ENCODE assay signal across 18 cellular contexts in the genomic region with DNA sequence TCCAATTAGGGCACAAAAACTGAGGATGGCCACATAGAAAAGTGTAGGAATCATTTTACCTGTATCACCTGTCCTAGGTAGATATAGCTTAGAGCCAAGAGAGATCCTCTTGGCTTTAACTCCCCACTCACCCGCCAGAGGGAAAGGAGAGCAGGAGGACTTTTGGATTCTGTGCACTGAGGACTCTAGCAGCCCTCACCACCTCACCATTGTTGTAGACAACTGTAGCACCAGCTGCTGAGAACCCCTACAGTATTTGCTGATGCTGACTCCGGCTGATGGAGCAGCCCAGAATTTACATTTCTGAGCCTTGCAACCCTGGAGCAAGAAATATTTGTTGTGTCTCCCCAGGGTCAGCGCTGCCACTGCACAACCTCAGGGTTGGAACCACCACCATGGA.
A peak's percentile ranks its signal among the peaks of the same experiment; 100 is the strongest.
DNase-seq lines count a peak whose midpoint lies in the region; ATAC-seq and TF ChIP-seq lines count a peak whose summit lies in the region.
"Had no signal": no experiment of that assay in that cellular context is flagged by ENCODE, and none has a peak within 500 bp of the region (broad histone marks: within the 10 kb centered on the region; RNA-seq: fewer than 3 reads in every experiment).

No MANE protein-coding gene starts in this region.

- POLR2A ChIA-PET in WTC11 (lab: Charles Lee) = no interaction called here

- CTCF ChIA-PET in WTC11 (lab: Charles Lee) = no interaction called here

- H2AFZ ChIP-seq in neuronal stem cell (ENCODE audit: low read length) = no peak overlapping the region

- no peak overlapping the region for H4K8ac ChIP-seq in neuronal stem cell (ENCODE audit: low read depth, low read length)

- WGBS in neuronal stem cell (ENCODE audit: extremely low coverage in 2 of 2, insufficient read length in 2 of 2, insufficient replicate concordance in 1 of 2), 2 donors = no CpG with 5 or more reads among the region's 3 CpGs

- H3K4me3 Mint-ChIP-seq in WTC11 = no peak overlapping the region
- H3K4me3 Mint-ChIP-seq: B cell; CD4-positive, alpha-beta T cell; CD8-positive, alpha-beta T cell had no signal

- no peak for TF ChIP-seq CTCF in WTC11 (IDR thresholded peaks at IDR 0.05)

- peak; percentile 65 for ATAC-seq in WTC11
- ATAC-seq in GM19463 (IDR thresholded peaks at IDR 0.05; ENCODE audit: unreplicated experiment) = no peak
- ATAC-seq: A549; CD8-positive, alpha-beta T cell had no signal

- H3K4me2 ChIP-seq in neuronal stem cell (ENCODE audit: insufficient read depth, low read length, poor library complexity, severe bottlenecking) = no peak overlapping the region
- H3K4me2 ChIP-seq: A549; BLaER1 treated with 17β-estradiol and CSF1 and Interleukin-3, amounts not matched to agents 10 nM and 100 nM had no signal

- no peak overlapping the region for H3K9ac ChIP-seq in neuronal stem cell (ENCODE audit: low read depth, low read length, poor library complexity)
- H3K9ac ChIP-seq: BLaER1 treated with 17β-estradiol and CSF1 and Interleukin-3, amounts not matched to agents 10 nM and 100 nM had no signal

- H3K4me1 ChIP-seq in neuronal stem cell (ENCODE audit: control insufficient read depth in 2 of 2, insufficient read depth in 1 of 2, low read depth in 1 of 2, low read length in 2 of 2) = no peaks in the 10 kb centered on the region
- H3K4me1 ChIP-seq: A549; BLaER1 treated with 17β-estradiol and CSF1 and Interleukin-3, amounts not matched to agents 10 nM and 100 nM; Caco-2 had no signal

- no peak overlapping the region for H2BK15ac ChIP-seq in neuronal stem cell (ENCODE audit: low read length)

- no peak overlapping the region for H2BK120ac ChIP-seq in neuronal stem cell (ENCODE audit: low read depth, low read length)

- peak overlapping the region; percentile 48 for H3K18ac ChIP-seq in neuronal stem cell (ENCODE audit: low read length)

- no peak overlapping the region for H2BK12ac ChIP-seq in neuronal stem cell (ENCODE audit: low read length)

- H3K9me3 Mint-ChIP-seq in WTC11 = peaks cover 4% of the 10 kb centered on the region; the same call in 1 of the 2 replicates

- H3K9me3 ChIP-seq in neuronal stem cell (replicated peaks in 1 of 2; ENCODE audit: control insufficient read depth in 2 of 2, insufficient read depth in 1 of 2, low read depth in 1 of 2, low read length in 2 of 2) = no peaks in the 10 kb centered on the region
- H3K9me3 ChIP-seq: A549; BLaER1 treated with 17β-estradiol and CSF1 and Interleukin-3, amounts not matched to agents 10 nM and 100 nM; Caco-2 had no signal

- no peaks in the 10 kb centered on the region for H3K4me1 Mint-ChIP-seq in WTC11
- H3K4me1 Mint-ChIP-seq: B cell had no signal

- no peaks in the 10 kb centered on the region for H3K79me1 ChIP-seq in neuronal stem cell (ENCODE audit: low read depth, low read length)

- no peak overlapping the region for H3K4ac ChIP-seq in neuronal stem cell (ENCODE audit: low read length)

- H3K23ac ChIP-seq in neuronal stem cell (ENCODE audit: low read depth, low read length, poor library complexity) = no peak overlapping the region

- H3K4me3 ChIP-seq in neuronal stem cell (ENCODE audit: low read length in 2 of 2) = no peak overlapping the region
- H3K4me3 ChIP-seq: A549; BLaER1 treated with 17β-estradiol and CSF1 and Interleukin-3, amounts not matched to agents 10 nM and 100 nM had no signal

- H4K91ac ChIP-seq in neuronal stem cell (ENCODE audit: low read depth, low read length, poor library complexity) = no peak overlapping the region

- 0 out of 2 replicates have a peak, but pooled peaks cover 3% of the 10 kb centered on the region for H3K36me3 Mint-ChIP-seq in WTC11
- H3K36me3 Mint-ChIP-seq: CD8-positive, alpha-beta T cell had no signal

- no peaks in the 10 kb centered on the region for H3K27me3 ChIP-seq in neuronal stem cell (ENCODE audit: control insufficient read depth in 3 of 3, insufficient read depth in 3 of 3, low read depth in 1 of 3, low read length in 3 of 3)
- H3K27me3 ChIP-seq: BLaER1 treated with 17β-estradiol and CSF1 and Interleukin-3, amounts not matched to agents 10 nM and 100 nM had no signal

- H3K14ac ChIP-seq in neuronal stem cell (ENCODE audit: low read length) = no peak overlapping the region

- no peak overlapping the region for H2BK5ac ChIP-seq in neuronal stem cell (ENCODE audit: low read length)

- peak; percentile 24 for DNase-seq in DMS53 (lab: John Stamatoyannopoulos, UW)
- DNase-seq in DMS53 treated with DMSO at 0.1 percent for 48 hours (lab: John Stamatoyannopoulos, UW; ENCODE audit: unreplicated experiment) = no peak
- DNase-seq in WTC11 (ENCODE audit: low spot score) = no peak
- DNase-seq in neuronal stem cell (ENCODE audit: low spot score) = no peak
- no peak for DNase-seq in germinal center (ENCODE audit: low spot score)
- DNase-seq: AML-193; Caco-2; Calu3; CD4-positive, alpha-beta T cell; CD8-positive, alpha-beta T cell; DMS79 treated with DMSO at 0.1 percent for 48 hours; GF-D8 had no signal

- no peaks in the 10 kb centered on the region for H3K36me3 ChIP-seq in neuronal stem cell (replicated peaks in 1 of 2; ENCODE audit: control insufficient read depth in 2 of 2, insufficient read depth in 2 of 2, low read length in 2 of 2)
- H3K36me3 ChIP-seq: BLaER1 treated with 17β-estradiol and CSF1 and Interleukin-3, amounts not matched to agents 10 nM and 100 nM had no signal

- no peak overlapping the region for H3K27ac ChIP-seq in neuronal stem cell (replicated peaks; ENCODE audit: low read length)
- H3K27ac ChIP-seq: 22Rv1; A549; BLaER1 treated with 17β-estradiol and CSF1 and Interleukin-3, amounts not matched to agents 10 nM and 100 nM; C4-2B had no signal

- H3K27ac Mint-ChIP-seq in WTC11 = no peak overlapping the region
- H3K27ac Mint-ChIP-seq: B cell; CD4-positive, alpha-beta T cell; CD8-positive, alpha-beta T cell had no signal

- H3K27me3 Mint-ChIP-seq in WTC11 (ENCODE audit: low read depth) = no peaks in the 10 kb centered on the region; the same call in 1 of the 2 replicates
- H3K27me3 Mint-ChIP-seq: B cell; CD4-positive, alpha-beta T cell had no signal

- H2AK5ac ChIP-seq in neuronal stem cell (ENCODE audit: low read depth, low read length) = no peak overlapping the region

TF ChIP-seq in WTC11, 78 proteins besides CTCF, POLR2A, EP300 and RAD21 (continues in another document):
- TF ChIP-seq ELF4 (CRISPR knock-in tag; IDR thresholded peaks at IDR 0.05; ENCODE audit: low read depth) (no peak), EMX1 (CRISPR knock-in tag; IDR thresholded peaks at IDR 0.05) (no peak), FOXK1 (CRISPR knock-in tag; IDR thresholded peaks at IDR 0.05) (no peak), ESRRA (CRISPR knock-in tag; IDR thresholded peaks at IDR 0.05; ENCODE audit: borderline replicate concordance) (no peak), PRRX2 (CRISPR knock-in tag; IDR thresholded peaks at IDR 0.05) (no peak), OVOL2 (CRISPR knock-in tag; IDR thresholded peaks at IDR 0.05; ENCODE audit: borderline replicate concordance) (no peak), ZNF232 (CRISPR knock-in tag; IDR thresholded peaks at IDR 0.05) (no peak), ZNF138 (CRISPR knock-in tag; conservative IDR thresholded peaks at IDR 0.05) (no peak), ZNF263 (CRISPR knock-in tag; IDR thresholded peaks at IDR 0.05; ENCODE audit: low read depth) (no peak), ZNF121 (CRISPR knock-in tag; IDR thresholded peaks at IDR 0.05) (no peak), NR1H2 (CRISPR knock-in tag; IDR thresholded peaks at IDR 0.05) (no peak), NR2C2 (CRISPR knock-in tag; IDR thresholded peaks at IDR 0.05) (no peak)
- TF ChIP-seq, protein P1, sequence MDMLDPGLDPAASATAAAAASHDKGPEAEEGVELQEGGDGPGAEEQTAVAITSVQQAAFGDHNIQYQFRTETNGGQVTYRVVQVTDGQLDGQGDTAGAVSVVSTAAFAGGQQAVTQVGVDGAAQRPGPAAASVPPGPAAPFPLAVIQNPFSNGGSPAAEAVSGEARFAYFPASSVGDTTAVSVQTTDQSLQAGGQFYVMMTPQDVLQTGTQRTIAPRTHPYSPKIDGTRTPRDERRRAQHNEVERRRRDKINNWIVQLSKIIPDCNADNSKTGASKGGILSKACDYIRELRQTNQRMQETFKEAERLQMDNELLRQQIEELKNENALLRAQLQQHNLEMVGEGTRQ (CRISPR knock-in tag; IDR thresholded peaks at IDR 0.05) = no peak
- TF ChIP-seq, protein P2, sequence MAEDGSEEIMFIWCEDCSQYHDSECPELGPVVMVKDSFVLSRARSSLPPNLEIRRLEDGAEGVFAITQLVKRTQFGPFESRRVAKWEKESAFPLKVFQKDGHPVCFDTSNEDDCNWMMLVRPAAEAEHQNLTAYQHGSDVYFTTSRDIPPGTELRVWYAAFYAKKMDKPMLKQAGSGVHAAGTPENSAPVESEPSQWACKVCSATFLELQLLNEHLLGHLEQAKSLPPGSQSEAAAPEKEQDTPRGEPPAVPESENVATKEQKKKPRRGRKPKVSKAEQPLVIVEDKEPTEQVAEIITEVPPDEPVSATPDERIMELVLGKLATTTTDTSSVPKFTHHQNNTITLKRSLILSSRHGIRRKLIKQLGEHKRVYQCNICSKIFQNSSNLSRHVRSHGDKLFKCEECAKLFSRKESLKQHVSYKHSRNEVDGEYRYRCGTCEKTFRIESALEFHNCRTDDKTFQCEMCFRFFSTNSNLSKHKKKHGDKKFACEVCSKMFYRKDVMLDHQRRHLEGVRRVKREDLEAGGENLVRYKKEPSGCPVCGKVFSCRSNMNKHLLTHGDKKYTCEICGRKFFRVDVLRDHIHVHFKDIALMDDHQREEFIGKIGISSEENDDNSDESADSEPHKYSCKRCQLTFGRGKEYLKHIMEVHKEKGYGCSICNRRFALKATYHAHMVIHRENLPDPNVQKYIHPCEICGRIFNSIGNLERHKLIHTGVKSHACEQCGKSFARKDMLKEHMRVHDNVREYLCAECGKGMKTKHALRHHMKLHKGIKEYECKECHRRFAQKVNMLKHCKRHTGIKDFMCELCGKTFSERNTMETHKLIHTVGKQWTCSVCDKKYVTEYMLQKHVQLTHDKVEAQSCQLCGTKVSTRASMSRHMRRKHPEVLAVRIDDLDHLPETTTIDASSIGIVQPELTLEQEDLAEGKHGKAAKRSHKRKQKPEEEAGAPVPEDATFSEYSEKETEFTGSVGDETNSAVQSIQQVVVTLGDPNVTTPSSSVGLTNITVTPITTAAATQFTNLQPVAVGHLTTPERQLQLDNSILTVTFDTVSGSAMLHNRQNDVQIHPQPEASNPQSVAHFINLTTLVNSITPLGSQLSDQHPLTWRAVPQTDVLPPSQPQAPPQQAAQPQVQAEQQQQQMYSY (CRISPR knock-in tag; IDR thresholded peaks at IDR 0.05) = no peak
- TF ChIP-seq, protein P3, sequence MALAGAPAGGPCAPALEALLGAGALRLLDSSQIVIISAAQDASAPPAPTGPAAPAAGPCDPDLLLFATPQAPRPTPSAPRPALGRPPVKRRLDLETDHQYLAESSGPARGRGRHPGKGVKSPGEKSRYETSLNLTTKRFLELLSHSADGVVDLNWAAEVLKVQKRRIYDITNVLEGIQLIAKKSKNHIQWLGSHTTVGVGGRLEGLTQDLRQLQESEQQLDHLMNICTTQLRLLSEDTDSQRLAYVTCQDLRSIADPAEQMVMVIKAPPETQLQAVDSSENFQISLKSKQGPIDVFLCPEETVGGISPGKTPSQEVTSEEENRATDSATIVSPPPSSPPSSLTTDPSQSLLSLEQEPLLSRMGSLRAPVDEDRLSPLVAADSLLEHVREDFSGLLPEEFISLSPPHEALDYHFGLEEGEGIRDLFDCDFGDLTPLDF (CRISPR knock-in tag; IDR thresholded peaks at IDR 0.05) = no peak
